Comparison of ENCODE assay signal across 27 cellular contexts in the genomic region with DNA sequence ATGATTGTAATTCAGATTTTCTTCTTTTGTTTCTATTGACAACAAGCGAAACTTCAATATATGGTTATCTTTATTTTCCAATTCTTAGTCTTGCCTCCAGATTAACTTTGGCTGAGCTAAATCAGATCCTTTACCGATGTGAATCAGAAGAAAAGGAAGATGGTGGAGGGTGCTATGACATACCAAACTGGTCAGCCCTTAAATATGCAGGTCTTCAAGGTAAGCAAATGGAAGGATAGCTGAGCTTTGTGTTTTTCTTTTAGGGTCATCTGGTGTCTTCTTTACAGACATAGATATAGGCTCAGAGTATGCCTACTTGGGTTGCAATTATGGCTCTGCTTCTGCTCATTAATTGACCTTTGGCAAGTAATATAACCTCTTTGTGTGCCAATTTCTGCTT.
"Had no signal": no experiment of that assay in that cellular context is flagged by ENCODE, and none has a peak within 500 bp of the region (broad histone marks: within the 10 kb centered on the region; RNA-seq: fewer than 3 reads in every experiment).

No MANE protein-coding gene starts in this region.

- H3K4me1 ChIP-seq: ascending aorta had no signal

- H3K27ac ChIP-seq: ascending aorta, cardiac muscle cell, PC-9, RWPE1 had no signal

- H3K4me3 ChIP-seq: ascending aorta, cardiac muscle cell, PC-9 had no signal

- DNase-seq: activated CD4-positive, alpha-beta T cell treated with anti-CD3 and anti-CD28 coated beads for 36 hours; activated CD4-positive, alpha-beta T cell treated with anti-CD3 and anti-CD28 coated beads, Interleukin-2, amount 10 ng/mL, durations not matched to agents 7 days and 5 days; activated CD4-positive, alpha-beta T cell treated with anti-CD3 and anti-CD28 coated beads, Interleukin-2, amount 50 U/mL, for 48 hours; activated CD8-positive, alpha-beta T cell treated with anti-CD3 and anti-CD28 coated beads, Interleukin-2, amount 10 ng/mL, durations not matched to agents 7 days and 5 days; activated gamma-delta T cell; activated naive CD4-positive, alpha-beta T cell treated with Interleukin-2 at 50 U/mL for 16 hours; activated naive CD8-positive, alpha-beta T cell treated with anti-CD3 and anti-CD28 coated beads, Interleukin-2, amount 10 ng/mL, durations not matched to agents 7 days and 5 days; activated T-cell treated with anti-CD3 and anti-CD28 coated beads, Interleukin-2, amount 50 U/mL, for 24 hours; amygdala; Kasumi-1; MM.1S; MV-4-11; NCI-H1105 treated with DMSO at 0.1 percent for 48 hours; NCI-H1436; NCI-H1694; NCI-H1930; NCI-H2081 treated with DMSO at 0.1 percent for 48 hours; NCI-H345; NCI-H524 treated with DMSO at 0.1 percent for 48 hours; NK-92 treated with Interleukin-12 subunit alpha and Interleukin-12 subunit beta, amount 100 ng/mL, for 24 hours; PC-9; SIG-M5; T1000 had no signal

- H2AFZ ChIP-seq: PC-9 had no signal

- H3K27me3 ChIP-seq: ascending aorta, cardiac muscle cell had no signal

- H3K4me2 ChIP-seq: PC-9 had no signal

- ATAC-seq: activated CD4-positive, alpha-beta T cell treated with anti-CD3 and anti-CD28 coated beads for 36 hours; activated CD8-positive, alpha-beta T cell treated with anti-CD3 and anti-CD28 coated beads, Interleukin-2, amount 10 ng/mL, durations not matched to agents 7 days and 5 days; Right ventricle myocardium inferior had no signal

- H3K9me3 ChIP-seq: ascending aorta had no signal
